8 cellular contexts compared by ENCODE assay signal in genomic region chr3:86563358-86563970, GRCh38.
DNase-seq lines count a peak whose midpoint lies in the region; ATAC-seq and FAIRE-seq lines count a peak whose summit lies in the region.

No MANE protein-coding gene starts in this region.

- ATAC-seq in GM19395 (IDR thresholded peaks at IDR 0.05; ENCODE audit: unreplicated experiment), result peak; percentile 86

- DNase-seq in Ammon's horn (ENCODE audit: low spot score) (peak; percentile 45), M059J (ENCODE audit: low read depth) (peak; percentile 13), SKM-1 treated with dmso at 0.1 percent for 144 hours (lab: John Stamatoyannopoulos, UW; ENCODE audit: unreplicated experiment) (peak; percentile 67), globus pallidus (ENCODE audit: low spot score) (peak; percentile 15), urothelium cell line (ENCODE audit: low spot score) (peak; percentile 6), GM19238 (ENCODE audit: insufficient read length, low spot score) (no peak), islet precursor cell (no peak)

- FAIRE-seq in urothelium cell line (lab: Jason Lieb, UNC), result no peak

Comparison
In these comparisons a context has a peak if more than half of its experiments do, and no peak if none do; other contexts are left out.
1. DNase-seq: peak in Ammon's horn (single experiment), M059J (single experiment), SKM-1 treated with dmso at 0.1 percent for 144 hours (single experiment), globus pallidus (single experiment) and urothelium cell line (single experiment); none in GM19238 (single experiment) and islet precursor cell (single experiment).